18 cellular contexts compared by ENCODE assay signal in the genomic region with DNA sequence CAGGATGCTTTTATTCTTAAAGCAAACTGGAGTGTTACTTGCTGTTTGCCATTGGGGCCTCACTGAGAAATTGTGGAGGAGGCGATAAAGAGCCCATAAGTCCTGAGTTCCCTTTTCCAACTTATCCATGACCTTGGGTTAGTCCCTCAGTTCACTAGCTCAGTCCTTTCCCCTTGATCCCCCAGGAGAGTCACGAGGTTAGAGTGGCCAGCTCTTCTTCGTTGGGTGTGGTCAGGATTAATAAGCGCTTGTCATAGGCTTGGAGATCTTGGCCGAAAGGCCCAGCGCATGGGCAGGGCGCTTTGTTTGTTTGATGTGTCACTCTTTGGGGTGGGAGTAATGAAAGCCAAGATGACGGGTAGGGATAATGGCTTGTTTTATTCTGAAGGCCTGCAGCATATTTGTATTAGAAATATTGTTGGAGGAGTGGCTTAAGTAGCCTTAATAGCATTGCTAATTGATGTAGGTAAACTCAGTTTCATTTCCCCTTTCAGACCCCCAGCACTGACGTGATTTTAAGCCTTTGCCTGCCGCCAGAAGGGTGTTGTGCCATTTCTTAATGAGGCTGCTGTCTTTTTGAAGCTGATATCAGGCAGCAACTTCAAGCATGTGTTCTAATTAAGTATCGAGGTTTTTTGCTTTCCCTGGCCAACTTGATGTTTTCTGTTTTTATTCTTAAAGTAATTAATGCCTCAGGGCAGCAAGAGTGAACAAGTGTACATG. TPM values are rescaled to one million over a fixed set of nuclear protein-coding genes. Genes with fewer than 3 reads are reported as not detected.
DNase-seq lines count a peak whose midpoint lies in the region; ATAC-seq, FAIRE-seq and TF ChIP-seq lines count a peak whose summit lies in the region.
"Had no signal": no experiment of that assay in that cellular context is flagged by ENCODE, and none has a peak within 500 bp of the region (broad histone marks: within the 10 kb centered on the region; RNA-seq: fewer than 3 reads in every experiment).

No MANE protein-coding gene starts in this region.

- no peak for DNase-seq in CD8-positive, alpha-beta memory T cell
- DNase-seq in GM19239 (ENCODE audit: insufficient read length, low spot score) (peak; percentile 28), MV-4-11 (lab: John Stamatoyannopoulos, UW) (peak; percentile 31), erythroblast (lab: John Stamatoyannopoulos, UW) (peak; percentile 43 to 56), A172 (ENCODE audit: low spot score) (no peak)
- DNase-seq: activated CD4-positive, alpha-beta T cell treated with anti-CD3 and anti-CD28 coated beads, Interleukin-2, amount 50 U/mL, for 1 hour; anterior cingulate cortex; cortex of kidney; HFFc6; IMR-90; NCI-H1930; posterior cingulate gyrus; stimulated activated CD4-positive, alpha-beta T cell treated with anti-CD3 and anti-CD28 coated beads, Interleukin-15, amount 100 ng/mL, for 24 hours; transverse colon had no signal

- H3K4me1 Mint-ChIP-seq in CD8-positive, alpha-beta memory T cell: peaks cover 5 to 15% (median 14%) of the 10 kb centered on the region in 3 donors

- peak overlapping the region; percentile 35 for H3K27ac ChIP-seq in CD8-positive, alpha-beta memory T cell (ENCODE audit: low read depth, low read length)
- H3K27ac ChIP-seq: transverse colon had no signal

- CTCF ChIA-PET in CD8-positive, alpha-beta memory T cell (lab: Charles Lee): interaction anchor here (2.4 kb wide), 1 partner anchor 17 kb away, joined by 7 read pairs; no protein-coding TSS in a partner anchor

- no peak for TF ChIP-seq POLR2A in erythroblast (IDR thresholded peaks at IDR 0.05; ENCODE audit: low read length)

- no peaks in the 10 kb centered on the region for H3K27me3 ChIP-seq in CD8-positive, alpha-beta memory T cell (ENCODE audit: insufficient read depth, low read length, poor library complexity, severe bottlenecking)
- H3K27me3 ChIP-seq: transverse colon had no signal

- H3K4me3 ChIP-seq in CD8-positive, alpha-beta memory T cell (ENCODE audit: low read length): no peak overlapping the region
- H3K4me3 ChIP-seq: transverse colon had no signal

- H3K27ac Mint-ChIP-seq in CD8-positive, alpha-beta memory T cell: no peak overlapping the region
- H3K27ac Mint-ChIP-seq: HFFc6 had no signal

- ATAC-seq in GM18870 (IDR thresholded peaks at IDR 0.05; ENCODE audit: unreplicated experiment) (no peak), HG03460 (IDR thresholded peaks at IDR 0.05; ENCODE audit: unreplicated experiment) (no peak), HG03097 (IDR thresholded peaks at IDR 0.05; ENCODE audit: low FRiP score, unreplicated experiment) (no peak)

- no peak overlapping the region for H3K4me3 Mint-ChIP-seq in CD8-positive, alpha-beta memory T cell
- H3K4me3 Mint-ChIP-seq: HFFc6, immature natural killer cell had no signal

- H3K36me3 ChIP-seq in CD8-positive, alpha-beta memory T cell (ENCODE audit: insufficient read depth, low read length): no peaks in the 10 kb centered on the region
- H3K36me3 ChIP-seq: transverse colon had no signal

- H3K4me1 ChIP-seq in CD8-positive, alpha-beta memory T cell (ENCODE audit: insufficient read depth, low read length): peaks cover 6% of the 10 kb centered on the region

- peak; percentile 74 for FAIRE-seq in GM19239 (lab: Jason Lieb, UNC)

- POLR2A ChIA-PET in CD8-positive, alpha-beta memory T cell (lab: Charles Lee): no interaction called here

- no peaks in the 10 kb centered on the region for H3K9me3 Mint-ChIP-seq in CD8-positive, alpha-beta memory T cell
- H3K9me3 Mint-ChIP-seq: HFFc6, immature natural killer cell had no signal

- H3K36me3 Mint-ChIP-seq in CD8-positive, alpha-beta memory T cell: no peaks in the 10 kb centered on the region

- no peaks in the 10 kb centered on the region for H3K27me3 Mint-ChIP-seq in CD8-positive, alpha-beta memory T cell

- H3K9me3 ChIP-seq in CD8-positive, alpha-beta memory T cell (ENCODE audit: low read length): no peaks in the 10 kb centered on the region
- H3K9me3 ChIP-seq: transverse colon had no signal

RNA-seq across cellular contexts. Expression of gene GRHL1, which starts 15.7 kb away (rescaled TPM):
- total RNA-seq in CD8-positive, alpha-beta memory T cell: under 1 TPM; 0.88 to 0.93 TPM
- 0.12 TPM for polyA plus RNA-seq in CD8-positive, alpha-beta memory T cell
- total RNA-seq in A172 (2014; rRNA removed; shearing (Covaris generic)): 0.57 and 3.8 TPM in 2 replicates

Comparison
In these comparisons a context has a peak if more than half of its experiments do, and no peak if none do; other contexts are left out.
1. DNase-seq: peak in GM19239 (single experiment), MV-4-11 (single experiment) and erythroblast (2 of 2); none in CD8-positive, alpha-beta memory T cell (0 of 5) and A172 (single experiment).